ENCODE assay signal across 10 cellular contexts in the genomic region with DNA sequence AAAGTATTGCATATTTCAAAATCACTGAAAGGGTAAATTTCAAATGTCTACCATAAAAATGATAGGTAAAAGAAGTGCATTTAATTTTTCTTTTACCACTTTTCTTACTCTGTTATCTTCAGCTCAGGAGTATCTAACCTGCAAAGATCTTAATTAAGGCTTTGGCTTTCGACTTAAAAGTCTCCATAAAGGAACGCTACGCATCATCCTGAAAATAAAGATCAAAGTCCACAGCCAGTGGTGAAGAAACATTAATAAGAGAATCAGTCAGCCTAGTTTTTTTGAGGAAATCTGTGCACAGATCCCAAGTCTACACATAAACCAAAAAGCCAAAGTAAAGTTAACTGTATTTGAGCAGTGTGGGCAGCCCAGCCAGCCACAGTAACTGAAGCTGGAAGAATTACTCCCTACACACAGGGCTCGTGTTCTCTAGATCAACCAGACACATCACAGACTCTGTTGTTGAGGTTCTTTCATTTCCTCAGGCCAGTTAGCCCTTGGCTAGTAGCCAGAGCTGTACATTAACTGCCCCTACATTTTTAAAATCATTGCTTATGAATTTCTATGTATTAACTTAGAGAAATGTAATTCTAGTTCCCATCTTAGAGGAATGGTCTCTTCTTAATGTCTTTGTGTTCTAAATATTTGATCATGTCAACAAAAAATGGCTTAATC. TPM values are rescaled to one million over a fixed set of nuclear protein-coding genes. Genes with fewer than 3 reads are reported as not detected.
A peak's percentile ranks its signal among the peaks of the same experiment; 100 is the strongest.
DNase-seq lines count a peak whose midpoint lies in the region; ATAC-seq and TF ChIP-seq lines count a peak whose summit lies in the region.
"Had no signal": no experiment of that assay in that cellular context is flagged by ENCODE, and none has a peak within 500 bp of the region (broad histone marks: within the 10 kb centered on the region; RNA-seq: fewer than 3 reads in every experiment).

No MANE protein-coding gene starts in this region.

- H3K9me3 ChIP-seq in heart left ventricle, result peaks cover 0 to 11% (median 0%) of the 10 kb centered on the region in 12 donors
- no peaks in the 10 kb centered on the region for H3K9me3 ChIP-seq in liver (ENCODE audit: control insufficient read depth in 4 of 4, low read length in 3 of 4)
- H3K9me3 ChIP-seq in uterus, result no peaks in the 10 kb centered on the region

- peak overlapping the region in 11 of 12 donors; percentile 9 to 99 (median 61) for H3K27ac ChIP-seq in heart left ventricle
- H3K27ac ChIP-seq in VCaP, result peak overlapping the region; percentile 66
- peak overlapping the region; percentile 89 to 93 for H3K27ac ChIP-seq in liver (ENCODE audit: low read depth in 1 of 2, low read length in 2 of 2)
- peak overlapping the region; percentile 66 to 73 for H3K27ac ChIP-seq in uterus

- no peak for TF ChIP-seq RAD21 in liver (IDR thresholded peaks at IDR 0.05)

- WGBS in heart left ventricle, 4 donors, result 59 to 72% (median 67%) methylated on average over 4 of the region's 4 CpGs
- WGBS in liver, result 34% methylated on average over 4 of the region's 4 CpGs

- H3K36me3 ChIP-seq in heart left ventricle (no peaks in the 10 kb centered on the region), liver (ENCODE audit: control insufficient read depth in 4 of 4, insufficient read depth in 3 of 4, low read depth in 1 of 4, low read length in 3 of 4) (no peaks in the 10 kb centered on the region), uterus (no peaks in the 10 kb centered on the region)

- H3K4me3 ChIP-seq in heart left ventricle, result peak overlapping the region in 8 of 12 donors; percentile 25 to 57 (median 50)
- H3K4me3 ChIP-seq in liver (ENCODE audit: low read depth in 1 of 3, low read length in 3 of 3), result peak overlapping the region; percentile 24 to 63 (median 48)
- peak overlapping the region; percentile 27 to 38 for H3K4me3 ChIP-seq in uterus

- peaks cover 0 to under 1% (median 0%) of the 10 kb centered on the region in 9 donors for H3K27me3 ChIP-seq in heart left ventricle
- no peaks in the 10 kb centered on the region for H3K27me3 ChIP-seq in liver (ENCODE audit: control insufficient read depth in 4 of 4, insufficient read depth in 4 of 4, low read length in 3 of 4)
- no peaks in the 10 kb centered on the region for H3K27me3 ChIP-seq in uterus

- no peak for TF ChIP-seq CTCF in heart left ventricle (IDR thresholded peaks at IDR 0.05)
- no peak for TF ChIP-seq CTCF in VCaP (conservative IDR thresholded peaks at IDR 0.05)
- no peak for TF ChIP-seq CTCF in liver (IDR thresholded peaks at IDR 0.05; ENCODE audit: low read depth, low read length, missing input control)
- TF ChIP-seq CTCF in uterus (IDR thresholded peaks at IDR 0.05), result no peak

- TF ChIP-seq POLR2A in heart left ventricle (IDR thresholded peaks at IDR 0.05) (no peak), uterus (IDR thresholded peaks at IDR 0.05) (no peak)

- intact Hi-C loops in heart left ventricle (cut with DNase I), result loop anchor here in 9 of 10 donors (2.0 to 5.0 kb wide), 3 partner anchors 67 to 72 kb away; no protein-coding TSS in a partner anchor
- intact Hi-C loops in left cardiac atrium (cut with DNase I), result loop anchor here in 1 of 2 donors (10.0 kb wide), 1 partner anchor 74 kb away; no protein-coding TSS in a partner anchor
- intact Hi-C loops in uterus (cut with DNase I; ENCODE audit: low total_unique reads), result no loop called here

- peak overlapping the region in 1 of 2 donors; percentile 70 for H3K9ac ChIP-seq in liver (ENCODE audit: low read depth in 1 of 2, low read length in 2 of 2)

- H3K4me1 ChIP-seq in heart left ventricle, result peaks cover 0 to 68% (median 15%) of the 10 kb centered on the region in 12 donors
- H3K4me1 ChIP-seq in liver (ENCODE audit: control insufficient read depth in 4 of 4, insufficient read depth in 4 of 4, low read length in 3 of 4), result peaks cover 0 to 21% (median 13%) of the 10 kb centered on the region in 4 donors
- H3K4me1 ChIP-seq in uterus, result no peaks in the 10 kb centered on the region

- ATAC-seq in heart left ventricle (no peak), left cardiac atrium (no peak), HG02938 (IDR thresholded peaks at IDR 0.05; ENCODE audit: unreplicated experiment) (no peak)

- DNase-seq in heart left ventricle, result no peak
- no peak for DNase-seq in left cardiac atrium
- DNase-seq in uterus, result no peak
- DNase-seq in T-helper 9 cell, result no peak
- DNase-seq in NK-92 (lab: John Stamatoyannopoulos, UW; ENCODE audit: unreplicated experiment), result no peak
- DNase-seq: NCI-H510A treated with DMSO at 0.1 percent for 48 hours, occipital lobe had no signal

TF ChIP-seq in liver, 16 proteins besides CTCF, POLR2A, EP300 and RAD21:
- peak; percentile 50 to 88 for TF ChIP-seq HNF4A (conservative IDR thresholded peaks at IDR 0.05)
- no peak for TF ChIP-seq FOXA1 (IDR thresholded peaks at IDR 0.05)
- TF ChIP-seq, protein P1, sequence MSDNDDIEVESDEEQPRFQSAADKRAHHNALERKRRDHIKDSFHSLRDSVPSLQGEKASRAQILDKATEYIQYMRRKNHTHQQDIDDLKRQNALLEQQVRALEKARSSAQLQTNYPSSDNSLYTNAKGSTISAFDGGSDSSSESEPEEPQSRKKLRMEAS (IDR thresholded peaks at IDR 0.05), result no peak
- peak; percentile 1 for TF ChIP-seq ZBTB33 (IDR thresholded peaks at IDR 0.05)
- peak; percentile 66 for TF ChIP-seq SP1 (IDR thresholded peaks at IDR 0.05)
- TF ChIP-seq GABPA (IDR thresholded peaks at IDR 0.05 in 1 of 2, conservative IDR thresholded peaks at IDR 0.05 in 1 of 2), result no peak
- TF ChIP-seq, protein P2, sequence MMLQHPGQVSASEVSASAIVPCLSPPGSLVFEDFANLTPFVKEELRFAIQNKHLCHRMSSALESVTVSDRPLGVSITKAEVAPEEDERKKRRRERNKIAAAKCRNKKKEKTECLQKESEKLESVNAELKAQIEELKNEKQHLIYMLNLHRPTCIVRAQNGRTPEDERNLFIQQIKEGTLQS (IDR thresholded peaks at IDR 0.05), result no peak
- peak; percentile 39 for TF ChIP-seq TAF1 (conservative IDR thresholded peaks at IDR 0.05)
- TF ChIP-seq HNF4G (IDR thresholded peaks at IDR 0.05), result peak; percentile 70
- TF ChIP-seq, protein P3, sequence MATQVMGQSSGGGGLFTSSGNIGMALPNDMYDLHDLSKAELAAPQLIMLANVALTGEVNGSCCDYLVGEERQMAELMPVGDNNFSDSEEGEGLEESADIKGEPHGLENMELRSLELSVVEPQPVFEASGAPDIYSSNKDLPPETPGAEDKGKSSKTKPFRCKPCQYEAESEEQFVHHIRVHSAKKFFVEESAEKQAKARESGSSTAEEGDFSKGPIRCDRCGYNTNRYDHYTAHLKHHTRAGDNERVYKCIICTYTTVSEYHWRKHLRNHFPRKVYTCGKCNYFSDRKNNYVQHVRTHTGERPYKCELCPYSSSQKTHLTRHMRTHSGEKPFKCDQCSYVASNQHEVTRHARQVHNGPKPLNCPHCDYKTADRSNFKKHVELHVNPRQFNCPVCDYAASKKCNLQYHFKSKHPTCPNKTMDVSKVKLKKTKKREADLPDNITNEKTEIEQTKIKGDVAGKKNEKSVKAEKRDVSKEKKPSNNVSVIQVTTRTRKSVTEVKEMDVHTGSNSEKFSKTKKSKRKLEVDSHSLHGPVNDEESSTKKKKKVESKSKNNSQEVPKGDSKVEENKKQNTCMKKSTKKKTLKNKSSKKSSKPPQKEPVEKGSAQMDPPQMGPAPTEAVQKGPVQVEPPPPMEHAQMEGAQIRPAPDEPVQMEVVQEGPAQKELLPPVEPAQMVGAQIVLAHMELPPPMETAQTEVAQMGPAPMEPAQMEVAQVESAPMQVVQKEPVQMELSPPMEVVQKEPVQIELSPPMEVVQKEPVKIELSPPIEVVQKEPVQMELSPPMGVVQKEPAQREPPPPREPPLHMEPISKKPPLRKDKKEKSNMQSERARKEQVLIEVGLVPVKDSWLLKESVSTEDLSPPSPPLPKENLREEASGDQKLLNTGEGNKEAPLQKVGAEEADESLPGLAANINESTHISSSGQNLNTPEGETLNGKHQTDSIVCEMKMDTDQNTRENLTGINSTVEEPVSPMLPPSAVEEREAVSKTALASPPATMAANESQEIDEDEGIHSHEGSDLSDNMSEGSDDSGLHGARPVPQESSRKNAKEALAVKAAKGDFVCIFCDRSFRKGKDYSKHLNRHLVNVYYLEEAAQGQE (IDR thresholded peaks at IDR 0.05), result no peak
- TF ChIP-seq EGR1 (IDR thresholded peaks at IDR 0.05; ENCODE audit: low read depth in 2 of 2), result no peak
- TF ChIP-seq JUND (IDR thresholded peaks at IDR 0.05), result peak in 1 of 2 donors; percentile 42
- TF ChIP-seq YY1 (IDR thresholded peaks at IDR 0.05), result peak; percentile 15
- no peak for TF ChIP-seq RXRA (IDR thresholded peaks at IDR 0.05)
- TF ChIP-seq FOXA2 (IDR thresholded peaks at IDR 0.05), result no peak
- no peak for TF ChIP-seq NR2F2 (IDR thresholded peaks at IDR 0.05)
TF ChIP-seq in liver: peak in this region for 7.

RNA-seq across cellular contexts. Expression of gene LRRC2, which starts 6.9 kb away (rescaled TPM):
- total RNA-seq in heart left ventricle (100 to 1,000 TPM in 4 of 9 donors, 10 to 100 TPM in 5; 74.4 to 147 (median 97.3) TPM), left cardiac atrium (10 to 100 TPM; 14.3 to 20.5 TPM), liver (1 to 10 TPM in 1 of 2 donors, under 1 TPM in 1; 0.93 to 6.6 TPM), uterus (10 to 100 TPM in 1 of 4 donors, 1 to 10 TPM in 3; 1.0 to 10.7 (median 5.9) TPM)
- polyA plus RNA-seq in heart left ventricle (10 to 100 TPM; 20.7 to 54.6 TPM), liver (1 to 10 TPM; 1.9 to 7.6 TPM)

RNA-seq across cellular contexts. Expression of gene FAM240A, which starts 53.2 kb away (rescaled TPM):
- total RNA-seq in heart left ventricle, result not detected
- not detected for polyA plus RNA-seq in heart left ventricle
- not detected for total RNA-seq in left cardiac atrium
- total RNA-seq in liver, result not detected
- polyA plus RNA-seq in liver, result not detected
- total RNA-seq in uterus, result not detected
- total RNA-seq: occipital lobe had no signal
